Comparison of ENCODE assay signal across 1 cellular context in the genomic region with DNA sequence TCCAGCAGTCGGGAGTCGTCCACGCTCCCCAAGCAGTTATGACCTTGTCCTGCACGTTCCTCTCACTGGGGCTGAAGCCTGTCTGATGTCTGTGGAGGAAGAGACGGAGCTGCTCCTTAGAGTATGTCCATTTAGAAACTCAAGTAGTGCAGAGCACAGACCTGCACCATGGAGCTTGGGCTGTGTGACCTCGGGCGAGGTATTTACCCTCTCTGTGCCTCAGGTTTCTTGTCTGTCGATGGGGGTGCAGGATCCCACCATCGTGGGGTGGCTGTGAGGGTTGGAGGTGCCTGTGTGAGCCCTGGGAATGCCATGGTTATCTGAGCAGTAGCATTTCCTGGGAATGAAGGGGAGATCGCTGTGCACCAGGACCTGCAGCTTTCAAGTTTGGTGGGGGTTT.
TF ChIP-seq lines count a peak whose summit lies in the region.

No MANE protein-coding gene starts in this region.

TF ChIP-seq in HepG2, 621 proteins besides CTCF, POLR2A, EP300 and RAD21:
- TF ChIP-seq ZNF768 (CRISPR knock-in tag; IDR thresholded peaks at IDR 0.05): peak; percentile 96
- no peak for TF ChIP-seq RNF219 (CRISPR knock-in tag; IDR thresholded peaks at IDR 0.05)
